ENCODE assay signal across 22 cellular contexts in genomic region chr2:241836257-241836656, GRCh38. TPM values are rescaled to one million over a fixed set of nuclear protein-coding genes. Genes with fewer than 3 reads are reported as not detected.
"Had no signal": no experiment of that assay in that cellular context is flagged by ENCODE, and none has a peak within 500 bp of the region (broad histone marks: within the 10 kb centered on the region; RNA-seq: fewer than 3 reads in every experiment).

No MANE protein-coding gene starts in this region.

- H3K27me3 ChIP-seq: ovary had no signal

- H3K9me3 ChIP-seq: neutrophil, ovary, prostate gland, upper lobe of right lung had no signal

- ATAC-seq: activated CD4-positive, alpha-beta T cell treated with anti-CD3 and anti-CD28 coated beads for 36 hours; left ventricle myocardium superior; natural killer cell treated with Interleukin-12 subunit alpha and Interleukin-12 subunit beta and Interleukin-15 and Interleukin-18, amount 100 ng/mL, for 72 hours; upper lobe of right lung; WTC11 had no signal

- H3K36me3 ChIP-seq: neutrophil, ovary, prostate gland, upper lobe of right lung had no signal

- DNase-seq: activated CD4-positive, alpha-beta T cell treated with anti-CD3 and anti-CD28 coated beads, Interleukin-2, amount 50 U/mL, for 4 hours; activated effector memory CD4-positive, alpha-beta T cell treated with Interleukin-2 at 50 U/mL for 16 hours; activated naive CD4-positive, alpha-beta T cell treated with anti-CD3 and anti-CD28 coated beads, Interleukin-2, amount 10 ng/mL, durations not matched to agents 7 days and 5 days; amygdala; dermis blood vessel endothelial cell; effector memory CD4-positive, alpha-beta T cell; foreskin melanocyte; kidney glomerular epithelial cell; left ventricle myocardium superior; mammary epithelial cell; midbrain; ovary; stimulated activated CD4-positive, alpha-beta T cell treated with anti-CD3 and anti-CD28 coated beads, Interleukin-4, amount 100 ng/mL, for 24 hours; stimulated activated naive CD4-positive, alpha-beta T cell treated with Interleukin-2 at 50 U/mL for 16 hours; T1000; upper lobe of right lung had no signal

- H3K4me1 ChIP-seq: upper lobe of right lung had no signal

- H3K4me3 ChIP-seq: ovary, prostate gland, upper lobe of right lung had no signal

- H3K27ac ChIP-seq: neutrophil, ovary, prostate gland, upper lobe of right lung had no signal

RNA-seq across cellular contexts. Expression of gene PDCD1, which starts 22.4 kb away (rescaled TPM):
- total RNA-seq: cerebellum, dermis blood vessel endothelial cell, mammary epithelial cell had no signal
- polyA plus RNA-seq: mammary epithelial cell had no signal

RNA-seq across cellular contexts. Expression of gene NEU4, which starts 27.3 kb away (rescaled TPM):
- total RNA-seq: dermis blood vessel endothelial cell, mammary epithelial cell had no signal
- polyA plus RNA-seq: mammary epithelial cell had no signal

RNA-seq across cellular contexts. Expression of gene RTP5, which starts 33.3 kb away (rescaled TPM):
- total RNA-seq: dermis blood vessel endothelial cell; left ventricle myocardium superior; mammary epithelial cell; natural killer cell treated with Interleukin-12 subunit alpha and Interleukin-12 subunit beta and Interleukin-15 and Interleukin-18, amount 100 ng/mL, for 72 hours; upper lobe of right lung; WTC11 had no signal
- polyA plus RNA-seq: mammary epithelial cell, ovary had no signal

RNA-seq across cellular contexts. Expression of gene GAL3ST2, which starts 59.6 kb away (rescaled TPM):
- total RNA-seq: dermis blood vessel endothelial cell, left ventricle myocardium superior, mammary epithelial cell, upper lobe of right lung had no signal
- polyA plus RNA-seq: mammary epithelial cell had no signal
